ENCODE assay signal across 31 cellular contexts in genomic region chr13:25691654-25692053, GRCh38.
A peak's percentile ranks its signal among the peaks of the same experiment; 100 is the strongest.
DNase-seq lines count a peak whose midpoint lies in the region; ATAC-seq lines count a peak whose summit lies in the region.
"Had no signal": no experiment of that assay in that cellular context is flagged by ENCODE, and none has a peak within 500 bp of the region (broad histone marks: within the 10 kb centered on the region; RNA-seq: fewer than 3 reads in every experiment).

No MANE protein-coding gene starts in this region.

- no peak overlapping the region for H3K4me3 ChIP-seq in CD8-positive, alpha-beta memory T cell (ENCODE audit: low read length)
- H3K4me3 ChIP-seq: BLaER1 treated with 17β-estradiol and CSF1 and Interleukin-3, amounts not matched to agents 10 nM and 100 nM; gastrocnemius medialis; HAP-1; lower lobe of right lung; MG63; testis; uterus had no signal

- no peaks in the 10 kb centered on the region for H3K27me3 ChIP-seq in CD8-positive, alpha-beta memory T cell (ENCODE audit: insufficient read depth, low read length, poor library complexity, severe bottlenecking)
- H3K27me3 ChIP-seq: BLaER1 treated with 17β-estradiol and CSF1 and Interleukin-3, amounts not matched to agents 10 nM and 100 nM; gastrocnemius medialis; MG63; neutrophil; testis; uterus had no signal

- H3K4me3 Mint-ChIP-seq in CD8-positive, alpha-beta memory T cell: no peak overlapping the region
- H3K4me3 Mint-ChIP-seq: activated naive CD8-positive, alpha-beta T cell treated with anti-CD3 and anti-CD28 coated beads, Interleukin-2, amount 10 ng/mL, durations not matched to agents 7 days and 5 days; IgD-negative memory B cell; stimulated activated naive B cell treated with anti-CD40 and anti-IgM and Interleukin-4, amounts not matched to agents 10 μg/mL and 1 μg/mL and 100 μg/mL, for 72 hours; T-helper 2 cell treated with Interferon-gamma antibody and Interleukin-4, amounts not matched to agents 5 μg/mL and 100 μg/mL, for 36 hours; WTC11 had no signal

- CTCF ChIA-PET in CD8-positive, alpha-beta memory T cell (lab: Charles Lee): no interaction called here

- POLR2A ChIA-PET in CD8-positive, alpha-beta memory T cell (lab: Charles Lee): no interaction called here

- peaks cover 0 to 2% (median 0%) of the 10 kb centered on the region in 5 donors for H3K9me3 Mint-ChIP-seq in CD8-positive, alpha-beta memory T cell
- H3K9me3 Mint-ChIP-seq: activated naive CD8-positive, alpha-beta T cell treated with anti-CD3 and anti-CD28 coated beads, Interleukin-2, amount 10 ng/mL, durations not matched to agents 7 days and 5 days; T-helper 2 cell treated with Interferon-gamma antibody and Interleukin-4, amounts not matched to agents 5 μg/mL and 100 μg/mL, for 36 hours had no signal

- peaks cover 0 to 2% (median 0%) of the 10 kb centered on the region in 3 donors for H3K36me3 Mint-ChIP-seq in CD8-positive, alpha-beta memory T cell
- H3K36me3 Mint-ChIP-seq: activated naive CD8-positive, alpha-beta T cell treated with anti-CD3 and anti-CD28 coated beads, Interleukin-2, amount 10 ng/mL, durations not matched to agents 7 days and 5 days; IgD-negative memory B cell; stimulated activated naive B cell treated with anti-CD40 and anti-IgM and Interleukin-4, amounts not matched to agents 10 μg/mL and 1 μg/mL and 100 μg/mL, for 72 hours; WTC11 had no signal

- ATAC-seq in GM18498 (IDR thresholded peaks at IDR 0.05; ENCODE audit: unreplicated experiment) (no peak), GM19467 (IDR thresholded peaks at IDR 0.05; ENCODE audit: unreplicated experiment) (no peak), HG03139 (IDR thresholded peaks at IDR 0.05; ENCODE audit: unreplicated experiment) (no peak)
- ATAC-seq: esophagus mucosa; lower lobe of right lung; SK-N-SH treated with all-trans-retinoic acid at 6 μM for 48 hours; stimulated activated naive B cell treated with anti-CD40 and anti-IgM and Interleukin-4, amounts not matched to agents 10 μg/mL and 1 μg/mL and 100 μg/mL, for 72 hours had no signal

- H3K27ac ChIP-seq in CD8-positive, alpha-beta memory T cell (ENCODE audit: low read depth, low read length): no peak overlapping the region
- H3K27ac ChIP-seq: BLaER1 treated with 17β-estradiol and CSF1 and Interleukin-3, amounts not matched to agents 10 nM and 100 nM; lower lobe of right lung; neutrophil; testis; uterus had no signal

- no peak overlapping the region for H3K27ac Mint-ChIP-seq in CD8-positive, alpha-beta memory T cell
- H3K27ac Mint-ChIP-seq: activated naive CD8-positive, alpha-beta T cell treated with anti-CD3 and anti-CD28 coated beads, Interleukin-2, amount 10 ng/mL, durations not matched to agents 7 days and 5 days; IgD-negative memory B cell; stimulated activated naive B cell treated with anti-CD40 and anti-IgM and Interleukin-4, amounts not matched to agents 10 μg/mL and 1 μg/mL and 100 μg/mL, for 72 hours; T-helper 2 cell treated with Interferon-gamma antibody and Interleukin-4, amounts not matched to agents 5 μg/mL and 100 μg/mL, for 36 hours; WTC11 had no signal

- peaks cover 7 to 16% of the 10 kb centered on the region in 2 donors for H3K27me3 Mint-ChIP-seq in CD8-positive, alpha-beta memory T cell

- H3K4me1 ChIP-seq in CD8-positive, alpha-beta memory T cell (ENCODE audit: insufficient read depth, low read length): no peaks in the 10 kb centered on the region
- H3K4me1 ChIP-seq: BLaER1 treated with 17β-estradiol and CSF1 and Interleukin-3, amounts not matched to agents 10 nM and 100 nM; lower lobe of right lung; testis; uterus had no signal

- no peaks in the 10 kb centered on the region for H3K9me3 ChIP-seq in CD8-positive, alpha-beta memory T cell (ENCODE audit: low read length)
- H3K9me3 ChIP-seq: gastrocnemius medialis, HAP-1, lower lobe of right lung, MG63, neutrophil, testis, uterus had no signal

- no peaks in the 10 kb centered on the region for H3K4me1 Mint-ChIP-seq in CD8-positive, alpha-beta memory T cell
- H3K4me1 Mint-ChIP-seq: activated naive CD8-positive, alpha-beta T cell treated with anti-CD3 and anti-CD28 coated beads, Interleukin-2, amount 10 ng/mL, durations not matched to agents 7 days and 5 days; IgD-negative memory B cell; stimulated activated naive B cell treated with anti-CD40 and anti-IgM and Interleukin-4, amounts not matched to agents 10 μg/mL and 1 μg/mL and 100 μg/mL, for 72 hours had no signal

- H3K36me3 ChIP-seq in CD8-positive, alpha-beta memory T cell (ENCODE audit: insufficient read depth, low read length): no peaks in the 10 kb centered on the region
- H3K36me3 ChIP-seq: BLaER1 treated with 17β-estradiol and CSF1 and Interleukin-3, amounts not matched to agents 10 nM and 100 nM; gastrocnemius medialis; HAP-1; lower lobe of right lung; MG63; neutrophil; uterus had no signal

- peak; percentile 55 for DNase-seq in COR-L47 (lab: John Stamatoyannopoulos, UW)
- peak; percentile 53 for DNase-seq in NCI-H1105 (lab: John Stamatoyannopoulos, UW)
- DNase-seq in NCI-H748 (lab: John Stamatoyannopoulos, UW; ENCODE audit: unreplicated experiment): peak; percentile 90
- peak; percentile 54 for DNase-seq in inferior parietal cortex (ENCODE audit: extremely low spot score)
- no peak for DNase-seq in CD8-positive, alpha-beta memory T cell
- DNase-seq: ACHN; activated CD4-positive, alpha-beta T cell treated with anti-CD3 and anti-CD28 coated beads, Interleukin-2, amount 50 U/mL, for 48 hours; activated effector memory CD4-positive, alpha-beta T cell treated with Interleukin-2 at 50 U/mL for 16 hours; activated naive CD8-positive, alpha-beta T cell treated with anti-CD3 and anti-CD28 coated beads, Interleukin-2, amount 10 ng/mL, durations not matched to agents 7 days and 5 days; effector CD8-positive, alpha-beta T cell; GDM1; kidney; lower lobe of right lung; MG63; NCI-H2171 treated with DMSO at 0.1 percent for 48 hours; stimulated activated CD4-positive, alpha-beta T cell treated with anti-CD3 and anti-CD28 coated beads, Interleukin-2, amount 100 ng/mL, for 48 hours; stimulated activated naive B cell treated with anti-CD40 and anti-IgM and Interleukin-4, amounts not matched to agents 10 μg/mL and 1 μg/mL and 100 μg/mL, for 72 hours; testis; uterus had no signal

Comparison
In these comparisons a context has a peak if more than half of its experiments do, and no peak if none do; other contexts are left out.
1. DNase-seq: peak in COR-L47 (single experiment), NCI-H1105 (single experiment), NCI-H748 (single experiment) and inferior parietal cortex (single experiment); none in CD8-positive, alpha-beta memory T cell (0 of 5).